ENCODE assay signal across 17 cellular contexts in the genomic region with DNA sequence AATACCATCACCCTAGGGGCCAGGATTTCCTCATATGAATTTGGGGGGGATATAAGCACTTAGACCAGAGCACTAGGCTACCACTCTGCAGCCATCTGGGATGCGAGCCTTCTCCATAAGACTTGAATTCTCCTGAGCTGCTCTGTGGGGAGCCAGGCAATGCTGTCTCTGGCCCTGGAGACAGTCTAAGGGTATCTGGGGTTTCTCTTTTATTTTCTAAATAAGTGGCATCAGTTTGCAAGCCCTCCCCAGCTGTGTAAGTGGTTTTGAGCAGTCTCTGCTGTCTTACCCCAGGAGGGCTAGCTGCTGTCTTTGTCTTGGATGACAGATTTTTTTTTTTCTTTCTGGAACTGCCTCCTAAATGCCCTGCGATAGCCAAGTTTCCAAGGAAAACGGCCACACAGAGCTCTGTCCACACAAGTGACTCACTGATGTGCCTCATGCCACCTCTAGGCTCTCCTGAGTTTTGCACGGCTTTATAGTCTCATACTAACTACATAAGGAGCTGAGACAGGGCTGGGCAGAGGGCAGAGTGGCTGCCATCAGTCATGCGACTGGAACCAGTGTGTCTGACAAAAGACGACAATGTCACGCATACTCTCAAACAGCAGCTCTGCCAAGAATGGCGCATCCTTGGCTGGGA. TPM values are rescaled to one million over a fixed set of nuclear protein-coding genes. Genes with fewer than 3 reads are reported as not detected.
DNase-seq lines count a peak whose midpoint lies in the region; ATAC-seq and TF ChIP-seq lines count a peak whose summit lies in the region.
"Had no signal": no experiment of that assay in that cellular context is flagged by ENCODE, and none has a peak within 500 bp of the region (broad histone marks: within the 10 kb centered on the region; RNA-seq: fewer than 3 reads in every experiment).

No MANE protein-coding gene starts in this region.

- no peaks in the 10 kb centered on the region for H3K23me2 ChIP-seq in H9 (ENCODE audit: insufficient read length, low read depth, low read length, poor library complexity, severe bottlenecking)

- no peaks in the 10 kb centered on the region for H4K20me1 ChIP-seq in H9 (ENCODE audit: control insufficient read depth, insufficient read depth, insufficient read length)

- H3K4ac ChIP-seq in H9 (ENCODE audit: low read depth, low read length): no peak overlapping the region

- H2BK120ac ChIP-seq in H9 (ENCODE audit: low read depth, low read length, poor library complexity, severe bottlenecking): no peak overlapping the region

- 0 out of 2 replicates have a peak overlapping the region, but pooled peaks have one; percentile 16 for H3K4me3 ChIP-seq in AG10803 (ENCODE audit: low read length)
- H3K4me3 ChIP-seq: lower lobe of right lung had no signal

- no peaks in the 10 kb centered on the region for H3K36me3 Mint-ChIP-seq in H9 (ENCODE audit: insufficient read depth in 1 of 3, low read depth in 3 of 3)

- peaks cover 40 to 42% of the 10 kb centered on the region in 2 experiments for H3K4me1 Mint-ChIP-seq in H9
- H3K4me1 Mint-ChIP-seq: activated naive CD8-positive, alpha-beta T cell treated with anti-CD3 and anti-CD28 coated beads, Interleukin-2, amount 50 U/mL, for 24 hours; B cell had no signal

- H3K79me1 ChIP-seq in H9 (ENCODE audit: insufficient read depth, low read depth, low read length, poor library complexity, severe bottlenecking): no peaks in the 10 kb centered on the region

- no peak overlapping the region for H4K91ac ChIP-seq in H9 (ENCODE audit: insufficient read length, low read depth, low read length)

- H3K27ac Mint-ChIP-seq in H9: peak overlapping the region in 2 of 3 experiments; percentile 22 to 60; a peak in 3 of 7 replicates
- H3K27ac Mint-ChIP-seq: activated naive CD8-positive, alpha-beta T cell treated with anti-CD3 and anti-CD28 coated beads, Interleukin-2, amount 50 U/mL, for 24 hours; activated T-cell treated with anti-CD3 and anti-CD28 coated beads, Interleukin-2, amount 50 U/mL, for 24 hours; B cell had no signal

- peak overlapping the region in 1 of 2 experiments; percentile 13; a peak in 1 of 5 replicates for H3K4me3 Mint-ChIP-seq in H9
- H3K4me3 Mint-ChIP-seq: activated naive CD8-positive, alpha-beta T cell treated with anti-CD3 and anti-CD28 coated beads, Interleukin-2, amount 50 U/mL, for 24 hours; activated T-cell treated with anti-CD3 and anti-CD28 coated beads, Interleukin-2, amount 50 U/mL, for 24 hours; B cell; neural crest cell had no signal

- no peak overlapping the region for H2BK5ac ChIP-seq in H9 (ENCODE audit: insufficient read length, low read length)

- ATAC-seq in HG03108 (IDR thresholded peaks at IDR 0.05; ENCODE audit: unreplicated experiment) (no peak), left colon (no peak)
- ATAC-seq: activated naive CD8-positive, alpha-beta T cell treated with anti-CD3 and anti-CD28 coated beads, Interleukin-2, amount 50 U/mL, for 24 hours; lower lobe of right lung; sciatic nerve had no signal

- intact Hi-C loops in left colon (cut with DNase I, micrococcal nuclease): no loop called here

- H3K56ac ChIP-seq in H9 (ENCODE audit: insufficient read length, low read depth, low read length): no peak overlapping the region

- no peak overlapping the region for H2AK5ac ChIP-seq in H9 (ENCODE audit: insufficient read length, low read length)

- H3K9ac ChIP-seq in H9 (ENCODE audit: extremely low read depth, insufficient read length, low read length): no peak overlapping the region

- no peak overlapping the region for H2BK20ac ChIP-seq in H9 (ENCODE audit: low read depth, low read length, poor library complexity, severe bottlenecking)

- no peaks in the 10 kb centered on the region for H3K9me3 ChIP-seq in H9 (ENCODE audit: control insufficient read depth, low read depth, low read length)
- H3K9me3 ChIP-seq: lower lobe of right lung had no signal

- no peak overlapping the region for H2BK15ac ChIP-seq in H9 (ENCODE audit: low read depth, low read length)

- no peak overlapping the region for H3K14ac ChIP-seq in H9 (ENCODE audit: insufficient read depth, low read length)

- H4K5ac ChIP-seq in H9 (ENCODE audit: insufficient read length, low read depth, low read length): no peak overlapping the region

- no CpG with 5 or more reads among the region's 8 CpGs for WGBS in H9 (ENCODE audit: extremely low coverage, insufficient read length, low lambda C conversion rate)

- peaks cover 6% of the 10 kb centered on the region for H3K4me1 ChIP-seq in H9 (ENCODE audit: insufficient read depth, low read length)
- H3K4me1 ChIP-seq: lower lobe of right lung had no signal

- H3T11ph ChIP-seq in H9 (ENCODE audit: low read length): no peak overlapping the region

- no peak overlapping the region for H3K23ac ChIP-seq in H9 (ENCODE audit: insufficient read length, low read depth, low read length)

- H3K18ac ChIP-seq in H9 (ENCODE audit: insufficient read length, low read depth, low read length): no peak overlapping the region

- H3K9me3 Mint-ChIP-seq in H9: peaks cover 3 to 4% of the 10 kb centered on the region in 2 experiments; a peak in 3 of 5 replicates
- H3K9me3 Mint-ChIP-seq: activated naive CD8-positive, alpha-beta T cell treated with anti-CD3 and anti-CD28 coated beads, Interleukin-2, amount 50 U/mL, for 24 hours; activated T-cell treated with anti-CD3 and anti-CD28 coated beads, Interleukin-2, amount 50 U/mL, for 24 hours; neural crest cell had no signal

- no peak overlapping the region for H3K4me2 ChIP-seq in H9 (ENCODE audit: insufficient read depth, insufficient read length, low read length)

- no peak overlapping the region for H3K27ac ChIP-seq in H9 (ENCODE audit: insufficient read length, low read depth, low read length)
- H3K27ac ChIP-seq: lower lobe of right lung had no signal

- H2AFZ ChIP-seq in H9 (ENCODE audit: low read length): peak overlapping the region; percentile 17

- no peaks in the 10 kb centered on the region; the same call in 1 of the 2 replicates for H3K27me3 Mint-ChIP-seq in H9 (ENCODE audit: low read depth)
- H3K27me3 Mint-ChIP-seq: activated naive CD8-positive, alpha-beta T cell treated with anti-CD3 and anti-CD28 coated beads, Interleukin-2, amount 50 U/mL, for 24 hours had no signal

- no peaks in the 10 kb centered on the region for H3K27me3 ChIP-seq in H9 (ENCODE audit: insufficient read depth, low read length)

- DNase-seq in AG10803 (ENCODE audit: low read depth): peak; percentile 48
- DNase-seq in H9: no peak
- peak; percentile 23 for DNase-seq in RKO (ENCODE audit: low spot score)
- peak; percentile 22 for DNase-seq in iPS-NIHi7 (ENCODE audit: extremely low spot score)
- no peak for DNase-seq in T-helper 2 cell
- no peak for DNase-seq in left colon
- DNase-seq in SHP77 (lab: John Stamatoyannopoulos, UW): no peak
- DNase-seq: activated naive CD8-positive, alpha-beta T cell treated with anti-CD3 and anti-CD28 coated beads, Interleukin-2, amount 50 U/mL, for 24 hours; activated T-cell treated with anti-CD3 and anti-CD28 coated beads, Interleukin-2, amount 50 U/mL, for 24 hours; caudate nucleus; DMS 273 treated with DMSO at 0.1 percent for 48 hours; effector CD4-positive, alpha-beta T cell; lower lobe of right lung had no signal

- no peak overlapping the region for H4K8ac ChIP-seq in H9 (replicated peaks; ENCODE audit: insufficient read length, low read depth, low read length)

- no peaks in the 10 kb centered on the region for H3K79me2 ChIP-seq in H9 (ENCODE audit: insufficient read depth, low read length)

- TF ChIP-seq CTCF in AG10803 (conservative IDR thresholded peaks at IDR 0.05; ENCODE audit: low read length): no peak
- TF ChIP-seq CTCF in H9 (conservative IDR thresholded peaks at IDR 0.05): no peak

- no peak overlapping the region for H2BK12ac ChIP-seq in H9 (ENCODE audit: insufficient read length, low read depth, low read length)

RNA-seq across cellular contexts. Expression of gene THOC1, which starts 37.2 kb away (rescaled TPM):
- total RNA-seq in H9 (2021) (64.0 and 74.5 TPM in 2 replicates), left colon (10 to 100 TPM; 18.6 to 22.9 TPM)

Comparison
In these comparisons a context has a peak if more than half of its experiments do, and no peak if none do; other contexts are left out.
1. DNase-seq: peak in AG10803 (single experiment), RKO (single experiment) and iPS-NIHi7 (single experiment); none in H9 (single experiment), T-helper 2 cell (0 of 5), left colon (0 of 2) and SHP77 (0 of 2).